Comparison of ENCODE assay signal across 8 cellular contexts in genomic region chr1:224113545-224113917, GRCh38. TPM values are rescaled to one million over a fixed set of nuclear protein-coding genes. Genes with fewer than 3 reads are reported as not detected.
DNase-seq lines count a peak whose midpoint lies in the region; ATAC-seq and TF ChIP-seq lines count a peak whose summit lies in the region.

No MANE protein-coding gene starts in this region.

- peak overlapping the region; percentile 75 for H3K4me3 Mint-ChIP-seq in Caco-2 (ENCODE audit: unreplicated experiment)
- peak overlapping the region; percentile 90 for H3K4me3 Mint-ChIP-seq in MCF 10A (ENCODE audit: unreplicated experiment)
- peak overlapping the region; percentile 97 for H3K4me3 Mint-ChIP-seq in natural killer cell treated with Interleukin-12 subunit alpha and Interleukin-12 subunit beta and Interleukin-15 and Interleukin-18, amount 100 ng/mL, for 72 hours

- H3K9me3 ChIP-seq in Caco-2, result no peaks in the 10 kb centered on the region

- intact Hi-C loops in Caco-2 (cut with micrococcal nuclease; ENCODE audit: unreplicated experiment) (no loop called here), MCF 10A (cut with micrococcal nuclease) (no loop called here)

- H3K4me1 Mint-ChIP-seq in Caco-2 (ENCODE audit: low read depth, unreplicated experiment) (no peaks in the 10 kb centered on the region), MCF 10A (ENCODE audit: insufficient read depth, unreplicated experiment) (peaks cover 8% of the 10 kb centered on the region)
- peaks cover 19% of the 10 kb centered on the region in 2 donors for H3K4me1 Mint-ChIP-seq in natural killer cell treated with Interleukin-12 subunit alpha and Interleukin-12 subunit beta and Interleukin-15 and Interleukin-18, amount 100 ng/mL, for 72 hours (ENCODE audit: low read depth in 2 of 2)

- POLR2A ChIA-PET in Caco-2 (lab: Charles Lee), result no interaction called here
- POLR2A ChIA-PET in MCF 10A (lab: Yijun Ruan, JAX), result interaction anchor here (0.6 to 6.5 kb wide), 14 partner anchors 13 to 408 kb away, joined by 3 to 109 read pairs (median 6); partner anchors contain the start of genes CNIH4, DEGS1 and NVL

- BruUV-seq in Caco-2 (replicated peaks; lab: Mats Ljungman, UMichigan) (TSS peak; percentile 66), MCF 10A (replicated peaks; lab: Mats Ljungman, UMichigan) (TSS peak; percentile 71)

- CTCF ChIA-PET in Caco-2 (lab: Charles Lee), result no interaction called here
- CTCF ChIA-PET in MCF 10A (lab: Yijun Ruan, JAX), result interaction anchor here (0.6 to 1.0 kb wide), 4 partner anchors 17 to 1297 kb away, joined by 3 to 4 read pairs (median 4); no protein-coding TSS in a partner anchor

- H3K36me3 Mint-ChIP-seq in Caco-2 (ENCODE audit: insufficient read depth, unreplicated experiment) (no peaks in the 10 kb centered on the region), MCF 10A (ENCODE audit: insufficient read depth, unreplicated experiment) (peaks cover 24% of the 10 kb centered on the region)
- no peaks in the 10 kb centered on the region for H3K36me3 Mint-ChIP-seq in natural killer cell treated with Interleukin-12 subunit alpha and Interleukin-12 subunit beta and Interleukin-15 and Interleukin-18, amount 100 ng/mL, for 72 hours

- peaks cover 8% of the 10 kb centered on the region; the same call in 1 of the 2 replicates for H3K4me1 ChIP-seq in Caco-2

- peak; percentile 3 for ATAC-seq in HG03025 (IDR thresholded peaks at IDR 0.05; ENCODE audit: low FRiP score, unreplicated experiment)
- no peak for ATAC-seq in natural killer cell treated with Interleukin-12 subunit alpha and Interleukin-12 subunit beta and Interleukin-15 and Interleukin-18, amount 100 ng/mL, for 72 hours

- H3K9me3 Mint-ChIP-seq in Caco-2 (ENCODE audit: unreplicated experiment) (no peaks in the 10 kb centered on the region), MCF 10A (ENCODE audit: unreplicated experiment) (no peaks in the 10 kb centered on the region)
- no peaks in the 10 kb centered on the region for H3K9me3 Mint-ChIP-seq in natural killer cell treated with Interleukin-12 subunit alpha and Interleukin-12 subunit beta and Interleukin-15 and Interleukin-18, amount 100 ng/mL, for 72 hours

- no peaks in the 10 kb centered on the region for H3K36me3 ChIP-seq in Caco-2 (ENCODE audit: control insufficient read depth, insufficient read depth, low read length)

- peak overlapping the region; percentile 63 for H3K27ac Mint-ChIP-seq in Caco-2 (ENCODE audit: unreplicated experiment)
- peak overlapping the region; percentile 82 for H3K27ac Mint-ChIP-seq in MCF 10A (ENCODE audit: low read depth, unreplicated experiment)
- peak overlapping the region; percentile 86 to 95 for H3K27ac Mint-ChIP-seq in natural killer cell treated with Interleukin-12 subunit alpha and Interleukin-12 subunit beta and Interleukin-15 and Interleukin-18, amount 100 ng/mL, for 72 hours

- H3K27me3 ChIP-seq in Caco-2 (replicated peaks; ENCODE audit: control insufficient read depth, insufficient read depth, low read length), result no peaks in the 10 kb centered on the region

- H3K27me3 Mint-ChIP-seq in Caco-2 (ENCODE audit: insufficient read depth, unreplicated experiment) (no peaks in the 10 kb centered on the region), MCF 10A (ENCODE audit: insufficient read depth, unreplicated experiment) (no peaks in the 10 kb centered on the region)
- H3K27me3 Mint-ChIP-seq in natural killer cell treated with Interleukin-12 subunit alpha and Interleukin-12 subunit beta and Interleukin-15 and Interleukin-18, amount 100 ng/mL, for 72 hours, result peaks cover 7 to 28% of the 10 kb centered on the region in 2 donors

- no peak for TF ChIP-seq CTCF in Caco-2 (IDR thresholded peaks at IDR 0.05; ENCODE audit: insufficient read depth in 1 of 2, low read depth in 1 of 2, low read length in 1 of 2, severe bottlenecking in 1 of 2, unreplicated experiment in 1 of 2)
- TF ChIP-seq CTCF in MCF 10A (IDR thresholded peaks at IDR 0.05; ENCODE audit: unreplicated experiment), result no peak

- H3K4me3 ChIP-seq in Caco-2 (ENCODE audit: low read depth, low read length), result peak overlapping the region; percentile 92; the same call in 1 of the 2 replicates

- no peak for DNase-seq in Caco-2
- no peak for DNase-seq in MCF 10A (ENCODE audit: unreplicated experiment)
- no peak for DNase-seq in natural killer cell treated with Interleukin-12 subunit alpha and Interleukin-12 subunit beta and Interleukin-15 and Interleukin-18, amount 100 ng/mL, for 72 hours (ENCODE audit: low spot score)
- no peak for DNase-seq in cerebellum (ENCODE audit: low spot score)
- DNase-seq in activated CD4-positive, alpha-beta T cell treated with anti-CD3 and anti-CD28 coated beads for 48 hours, result no peak
- DNase-seq in NCI-H1436 (lab: John Stamatoyannopoulos, UW), result no peak
- DNase-seq in H4 (ENCODE audit: low spot score), result no peak

RNA-seq across cellular contexts. Expression of gene FBXO28, which starts 0.4 kb away (rescaled TPM):
- total RNA-seq in Caco-2 (2022) (31.3 and 36.7 TPM in 2 replicates), MCF 10A (2022) (97.6 and 110 TPM in 2 replicates), cerebellum (42.8 TPM)
- total RNA-seq in natural killer cell treated with Interleukin-12 subunit alpha and Interleukin-12 subunit beta and Interleukin-15 and Interleukin-18, amount 100 ng/mL, for 72 hours, result 10 to 100 TPM; 28.1 to 32.4 TPM
- total RNA-seq in H4 (2014; rRNA removed; shearing (Covaris generic)), result 19.1 and 24.9 TPM in 2 replicates
